Comparison of ENCODE assay signal across 8 cellular contexts in the genomic region with DNA sequence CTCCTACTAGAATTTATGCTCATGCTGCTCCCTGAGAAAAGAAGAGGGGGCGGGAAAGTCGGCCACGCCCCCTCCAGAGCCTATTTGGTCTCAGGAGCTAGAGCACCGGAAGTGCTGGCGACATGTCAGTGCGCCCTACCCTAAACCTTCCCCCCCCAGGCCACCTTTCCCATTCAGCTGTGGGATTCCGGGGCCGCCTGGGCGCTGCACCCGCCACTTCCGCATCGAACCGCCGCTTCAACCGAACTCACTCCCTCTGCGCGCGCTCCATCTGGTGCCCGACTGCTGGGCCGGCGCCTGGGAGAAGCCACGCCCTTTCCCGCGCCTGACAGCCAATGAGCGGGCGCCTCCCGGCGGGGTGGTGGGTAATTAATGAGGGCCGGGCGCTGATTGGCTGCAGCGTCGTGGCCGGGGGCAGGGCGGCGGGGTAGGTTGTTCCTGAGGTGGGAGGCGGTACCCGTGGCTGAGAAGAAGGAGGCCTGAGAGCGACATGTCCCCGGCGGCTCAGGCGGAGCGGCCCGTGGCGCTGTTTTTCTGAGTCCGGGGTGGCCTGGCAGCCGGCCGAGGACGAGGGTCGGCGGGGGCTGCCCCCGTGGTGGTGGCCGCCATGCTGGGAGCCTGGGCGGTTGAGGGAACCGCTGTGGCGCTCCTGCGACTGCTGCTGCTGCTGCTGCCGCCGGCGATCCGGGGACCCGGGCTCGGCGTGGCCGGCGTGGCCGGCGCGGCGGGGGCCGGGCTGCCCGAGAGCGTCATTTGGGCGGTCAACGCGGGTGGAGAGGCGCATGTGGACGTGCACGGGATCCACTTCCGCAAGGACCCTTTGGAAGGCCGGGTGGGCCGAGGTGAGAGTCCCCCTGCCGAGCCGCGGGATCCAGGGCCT. TPM values are rescaled to one million over a fixed set of nuclear protein-coding genes. Genes with fewer than 3 reads are reported as not detected.
A peak's percentile ranks its signal among the peaks of the same experiment; 100 is the strongest.
DNase-seq lines count a peak whose midpoint lies in the region; ATAC-seq and TF ChIP-seq lines count a peak whose summit lies in the region.

A gene with protein sequence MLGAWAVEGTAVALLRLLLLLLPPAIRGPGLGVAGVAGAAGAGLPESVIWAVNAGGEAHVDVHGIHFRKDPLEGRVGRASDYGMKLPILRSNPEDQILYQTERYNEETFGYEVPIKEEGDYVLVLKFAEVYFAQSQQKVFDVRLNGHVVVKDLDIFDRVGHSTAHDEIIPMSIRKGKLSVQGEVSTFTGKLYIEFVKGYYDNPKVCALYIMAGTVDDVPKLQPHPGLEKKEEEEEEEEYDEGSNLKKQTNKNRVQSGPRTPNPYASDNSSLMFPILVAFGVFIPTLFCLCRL (plus strand): TSS at position 460 of the 880 bp plus-strand sequence. CDS start 148 bp downstream, at position 608.

- H3K36me3 ChIP-seq in RWPE2 (ENCODE audit: low read depth): no peaks in the 10 kb centered on the region

- H3K27me3 Mint-ChIP-seq in activated T-helper 2 cell treated with anti-CD3 and anti-CD28 coated beads, Interferon-gamma antibody, Interleukin-2, Interleukin-4, amounts not matched to agents 10 μg/mL and 5 μg/mL and 100 μg/mL, durations not matched to agents 14 hours and 24 hours and 36 hours (ENCODE audit: low read depth): no peaks in the 10 kb centered on the region
- no peaks in the 10 kb centered on the region for H3K27me3 Mint-ChIP-seq in natural killer cell (ENCODE audit: low read depth in 2 of 2)

- peaks cover 14% of the 10 kb centered on the region for H3K36me3 Mint-ChIP-seq in activated T-helper 2 cell treated with anti-CD3 and anti-CD28 coated beads, Interferon-gamma antibody, Interleukin-2, Interleukin-4, amounts not matched to agents 10 μg/mL and 5 μg/mL and 100 μg/mL, durations not matched to agents 14 hours and 24 hours and 36 hours (ENCODE audit: low read depth)
- H3K36me3 Mint-ChIP-seq in natural killer cell: no peaks in the 10 kb centered on the region

- TF ChIP-seq CTCF in RWPE2 (IDR thresholded peaks at IDR 0.05; ENCODE audit: poor library complexity, severe bottlenecking) (peak; percentile 27), fibroblast of mammary gland (conservative IDR thresholded peaks at IDR 0.05; ENCODE audit: control insufficient read depth, insufficient read depth, low read depth, low read length) (no peak), natural killer cell (IDR thresholded peaks at IDR 0.05) (no peak)

- ATAC-seq in RWPE2 (ENCODE audit: low read depth) (peak; percentile 82), natural killer cell (peak; percentile 82 to 92 (median 83))

- H3K9me3 ChIP-seq in RWPE2 (ENCODE audit: severe bottlenecking): no peaks in the 10 kb centered on the region

- peak within 1 kb of the TSS; percentile 89 for H3K4me3 Mint-ChIP-seq in activated T-helper 2 cell treated with anti-CD3 and anti-CD28 coated beads, Interferon-gamma antibody, Interleukin-2, Interleukin-4, amounts not matched to agents 10 μg/mL and 5 μg/mL and 100 μg/mL, durations not matched to agents 14 hours and 24 hours and 36 hours (ENCODE audit: low read depth)
- peak within 1 kb of the TSS; percentile 93 for H3K4me3 Mint-ChIP-seq in natural killer cell

- peaks cover 12% of the 10 kb centered on the region for H3K4me1 ChIP-seq in RWPE2 (ENCODE audit: insufficient read depth, poor library complexity, severe bottlenecking)

- peak within 1 kb of the TSS; percentile 69 for H3K27ac ChIP-seq in RWPE2 (ENCODE audit: poor library complexity, severe bottlenecking)

- DNase-seq in ELR (ENCODE audit: low read depth) (peak; percentile 97), H4 (ENCODE audit: low spot score) (peak; percentile 96), LoVo (ENCODE audit: low spot score) (peak; percentile 100), RWPE2 (ENCODE audit: low spot score) (peak; percentile 98), fibroblast of mammary gland (ENCODE audit: low read depth) (peak; percentile 94), natural killer cell (peak; percentile 99)
- DNase-seq in activated T-helper 2 cell treated with anti-CD3 and anti-CD28 coated beads, Interferon-gamma antibody, Interleukin-2, Interleukin-4, amounts not matched to agents 10 μg/mL and 5 μg/mL and 100 μg/mL, durations not matched to agents 14 hours and 24 hours and 36 hours (ENCODE audit: low spot score): peak; percentile 100
- DNase-seq in stimulated activated naive CD4-positive, alpha-beta T cell treated with Interleukin-2 at 50 U/mL for 16 hours (lab: John Stamatoyannopoulos, UW): peak; percentile 99

- peak within 1 kb of the TSS; percentile 90 for H3K27ac Mint-ChIP-seq in activated T-helper 2 cell treated with anti-CD3 and anti-CD28 coated beads, Interferon-gamma antibody, Interleukin-2, Interleukin-4, amounts not matched to agents 10 μg/mL and 5 μg/mL and 100 μg/mL, durations not matched to agents 14 hours and 24 hours and 36 hours
- H3K27ac Mint-ChIP-seq in natural killer cell: peak within 1 kb of the TSS; percentile 90

- H3K27me3 ChIP-seq in RWPE2 (ENCODE audit: insufficient read depth, poor library complexity, severe bottlenecking): no peaks in the 10 kb centered on the region

- H3K9me3 Mint-ChIP-seq in activated T-helper 2 cell treated with anti-CD3 and anti-CD28 coated beads, Interferon-gamma antibody, Interleukin-2, Interleukin-4, amounts not matched to agents 10 μg/mL and 5 μg/mL and 100 μg/mL, durations not matched to agents 14 hours and 24 hours and 36 hours: no peaks in the 10 kb centered on the region
- no peaks in the 10 kb centered on the region for H3K9me3 Mint-ChIP-seq in natural killer cell

- peaks cover 48% of the 10 kb centered on the region for H3K4me1 Mint-ChIP-seq in activated T-helper 2 cell treated with anti-CD3 and anti-CD28 coated beads, Interferon-gamma antibody, Interleukin-2, Interleukin-4, amounts not matched to agents 10 μg/mL and 5 μg/mL and 100 μg/mL, durations not matched to agents 14 hours and 24 hours and 36 hours (ENCODE audit: low read depth)
- H3K4me1 Mint-ChIP-seq in natural killer cell: peaks cover 34 to 42% of the 10 kb centered on the region in 2 donors

- H3K4me3 ChIP-seq in RWPE2 (ENCODE audit: severe bottlenecking) (peak within 1 kb of the TSS; percentile 94), fibroblast of mammary gland (ENCODE audit: control insufficient read depth, low read depth, low read length) (peak within 1 kb of the TSS; percentile 79)

- intact Hi-C loops in activated T-helper 2 cell treated with anti-CD3 and anti-CD28 coated beads, Interferon-gamma antibody, Interleukin-2, Interleukin-4, amounts not matched to agents 10 μg/mL and 5 μg/mL and 100 μg/mL, durations not matched to agents 14 hours and 24 hours and 36 hours (cut with micrococcal nuclease): loop anchor here (1.0 to 5.0 kb wide), 7 partner anchors 24 to 1020 kb away; a partner anchor contains a TSS
- intact Hi-C loops in natural killer cell (cut with micrococcal nuclease): loop anchor here (1.0 to 5.0 kb wide), 3 partner anchors 28 to 1540 kb away; a partner anchor contains a TSS

RNA-seq across cellular contexts. Expression of the gene that starts here (rescaled TPM):
- total RNA-seq in H4 (2014; rRNA removed; shearing (Covaris generic)): 136 and 137 TPM in 2 replicates
- 136 and 142 TPM in 2 replicates for total RNA-seq in activated T-helper 2 cell treated with anti-CD3 and anti-CD28 coated beads, Interferon-gamma antibody, Interleukin-2, Interleukin-4, amounts not matched to agents 10 μg/mL and 5 μg/mL and 100 μg/mL, durations not matched to agents 14 hours and 24 hours and 36 hours
- total RNA-seq in natural killer cell: 10 to 100 TPM; 47.4 to 52.8 (median 49.6) TPM

Comparison
In these comparisons a context has a peak if more than half of its experiments do, and no peak if none do; other contexts are left out.
1. Peak in every context shown above with its lines: DNase-seq, ATAC-seq, H3K4me3 ChIP-seq and H3K27ac ChIP-seq.